15 cellular contexts compared by ENCODE assay signal in genomic region chr15:65375871-65376552, GRCh38. TPM values are rescaled to one million over a fixed set of nuclear protein-coding genes. Genes with fewer than 3 reads are reported as not detected.
A peak's percentile ranks its signal among the peaks of the same experiment; 100 is the strongest.
DNase-seq lines count a peak whose midpoint lies in the region; ATAC-seq and TF ChIP-seq lines count a peak whose summit lies in the region.
"Had no signal": no experiment of that assay in that cellular context is flagged by ENCODE, and none has a peak within 500 bp of the region (broad histone marks: within the 10 kb centered on the region; RNA-seq: fewer than 3 reads in every experiment).

No MANE protein-coding gene starts in this region.

- H3K4me1 ChIP-seq in RWPE2 (ENCODE audit: insufficient read depth, poor library complexity, severe bottlenecking): no peaks in the 10 kb centered on the region
- H3K4me1 ChIP-seq in iPS-18a (ENCODE audit: control insufficient read depth, low read depth, low read length): peaks cover 22% of the 10 kb centered on the region

- H3K27ac ChIP-seq in RWPE2 (ENCODE audit: poor library complexity, severe bottlenecking): no peak overlapping the region
- no peak overlapping the region for H3K27ac ChIP-seq in iPS-18a (ENCODE audit: low read length)
- H3K27ac ChIP-seq: heart right ventricle, tibial artery had no signal

- no peaks in the 10 kb centered on the region for H3K36me3 ChIP-seq in RWPE2 (ENCODE audit: low read depth)
- H3K36me3 ChIP-seq in iPS-18a (ENCODE audit: control insufficient read depth, low read depth, low read length): peaks cover 19% of the 10 kb centered on the region
- H3K36me3 ChIP-seq: heart right ventricle, tibial artery had no signal

- H3K9me3 ChIP-seq in RWPE2 (ENCODE audit: severe bottlenecking) (no peaks in the 10 kb centered on the region), iPS-18a (ENCODE audit: control insufficient read depth, low read depth, low read length) (no peaks in the 10 kb centered on the region)
- H3K9me3 ChIP-seq: heart right ventricle, mucosa of descending colon, tibial artery had no signal

- ATAC-seq in RWPE2 (ENCODE audit: low read depth): no peak
- ATAC-seq in GM18502 (IDR thresholded peaks at IDR 0.05; ENCODE audit: poor library complexity, unreplicated experiment): no peak

- intact Hi-C loops in posterior vena cava (cut with DNase I): no loop called here

- DNase-seq in NCI-H510A treated with DMSO at 0.1 percent for 48 hours (lab: John Stamatoyannopoulos, UW) (peak; percentile 3), NCI-H510A (lab: John Stamatoyannopoulos, UW) (no peak), RWPE2 (ENCODE audit: low spot score) (peak; percentile 45), posterior vena cava (ENCODE audit: low spot score) (peak; percentile 32), C1 segment of cervical spinal cord (lab: John Stamatoyannopoulos, UW) (no peak)
- no peak for DNase-seq in stimulated activated CD4-positive, alpha-beta T cell treated with anti-CD3 and anti-CD28 coated beads, Interleukin-4, amount 100 ng/mL, for 1 hour
- DNase-seq: activated CD8-positive, alpha-beta memory T cell treated with anti-CD3 and anti-CD28 coated beads, Interleukin-2, amount 50 U/mL, for 4 hours; heart right ventricle; mucosa of descending colon; small intestine had no signal

- H3K27me3 ChIP-seq in RWPE2 (ENCODE audit: insufficient read depth, poor library complexity, severe bottlenecking) (peaks cover 75% of the 10 kb centered on the region), iPS-18a (ENCODE audit: control insufficient read depth, insufficient read depth, low read length) (peaks cover 25% of the 10 kb centered on the region)

- no peak for TF ChIP-seq CTCF in RWPE2 (IDR thresholded peaks at IDR 0.05; ENCODE audit: poor library complexity, severe bottlenecking)

- H3K9ac ChIP-seq in iPS-18a (ENCODE audit: low read length): no peak overlapping the region

- H3K4me3 ChIP-seq in RWPE2 (ENCODE audit: severe bottlenecking): no peak overlapping the region
- peak overlapping the region; percentile 91 for H3K4me3 ChIP-seq in iPS-18a (ENCODE audit: low read length)
- H3K4me3 ChIP-seq: mucosa of descending colon had no signal

RNA-seq across cellular contexts. Expression of gene IGDCC3, which starts 1.8 kb away (rescaled TPM):
- total RNA-seq in posterior vena cava: not detected
- total RNA-seq: Daoy, H4 had no signal

RNA-seq across cellular contexts. Expression of gene IGDCC4, which starts 46.7 kb away (rescaled TPM):
- total RNA-seq in posterior vena cava: 1 to 10 TPM; 1.2 to 4.7 TPM

Comparison
In these comparisons a context has a peak if more than half of its experiments do, and no peak if none do; other contexts are left out.
1. DNase-seq: peak in NCI-H510A treated with DMSO at 0.1 percent for 48 hours (single experiment), RWPE2 (single experiment) and posterior vena cava (single experiment); none in NCI-H510A (single experiment), stimulated activated CD4-positive, alpha-beta T cell treated with anti-CD3 and anti-CD28 coated beads, Interleukin-4, amount 100 ng/mL, for 1 hour (single experiment) and C1 segment of cervical spinal cord (0 of 14).